9 cellular contexts compared by ENCODE assay signal in the genomic region with DNA sequence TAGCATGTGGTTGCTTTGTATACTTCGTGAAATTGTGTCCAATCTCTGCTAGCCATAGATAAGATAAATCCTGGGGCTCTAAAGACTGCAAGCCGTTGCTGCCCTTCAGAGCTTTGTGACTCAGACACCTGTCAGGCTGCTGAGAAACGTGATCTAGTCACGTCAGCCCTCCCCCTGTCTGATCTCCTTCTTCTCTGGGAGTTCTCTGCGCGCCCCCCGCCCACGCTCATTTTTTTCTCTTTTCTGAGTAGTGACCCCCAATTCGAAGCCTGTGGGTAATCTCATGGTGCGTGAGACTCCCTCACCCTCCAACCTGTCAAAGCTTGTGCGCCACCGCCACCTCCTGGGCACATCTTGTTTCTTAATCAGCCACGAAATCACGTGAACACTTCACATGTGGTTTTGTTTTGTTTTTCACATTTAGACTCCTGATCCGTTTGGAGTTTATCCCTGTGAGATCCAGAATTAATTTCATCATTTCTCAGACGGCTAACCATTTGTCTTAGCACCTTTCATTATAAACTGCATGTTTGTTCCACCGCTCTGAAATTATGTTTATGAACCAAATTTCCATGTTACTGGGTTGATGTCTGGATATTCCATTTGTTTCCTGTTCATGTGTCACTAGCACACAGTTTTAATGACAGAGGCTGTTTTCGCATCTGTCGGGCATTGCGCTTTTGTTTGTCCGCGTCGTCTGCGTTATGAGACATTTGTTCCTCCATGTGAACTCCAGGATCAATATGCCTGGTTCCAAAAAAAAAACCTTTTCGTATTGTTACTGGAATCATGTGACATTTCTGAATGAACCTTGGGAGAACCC. TPM values are rescaled to one million over a fixed set of nuclear protein-coding genes. Genes with fewer than 3 reads are reported as not detected.
A peak's percentile ranks its signal among the peaks of the same experiment; 100 is the strongest.
DNase-seq lines count a peak whose midpoint lies in the region; ATAC-seq and TF ChIP-seq lines count a peak whose summit lies in the region.
"Had no signal": no experiment of that assay in that cellular context is flagged by ENCODE, and none has a peak within 500 bp of the region (broad histone marks: within the 10 kb centered on the region; RNA-seq: fewer than 3 reads in every experiment).

No MANE protein-coding gene starts in this region.

- peak overlapping the region; percentile 80 for H3K27ac Mint-ChIP-seq in CD4-positive, alpha-beta T cell

- peak overlapping the region; percentile 88 for H3K9ac ChIP-seq in HCT116 (ENCODE audit: low read length)

- peak; percentile 71 to 85 (median 79) for DNase-seq in CD4-positive, alpha-beta T cell
- DNase-seq in HCT116 (ENCODE audit: low read depth, low spot score) = peak; percentile 73
- peak; percentile 74 for DNase-seq in NCI-H69 (lab: John Stamatoyannopoulos, UW)
- DNase-seq in activated CD8-positive, alpha-beta memory T cell treated with anti-CD3 and anti-CD28 coated beads for 1 hour (ENCODE audit: extremely low read depth in 1 of 2, low read depth in 1 of 2) = peak; percentile 64 to 73
- DNase-seq in effector CD4-positive, alpha-beta T cell = peak; percentile 82
- DNase-seq in lower lobe of right lung = peak; percentile 85
- DNase-seq in stimulated activated CD4-positive, alpha-beta T cell treated with anti-CD3 and anti-CD28 coated beads, Interleukin-4, amount 100 ng/mL, for 4 hours = peak; percentile 72 to 82

- peaks cover 0 to 4% of the 10 kb centered on the region in 2 experiments; a peak in 1 of 4 replicates for H3K36me3 ChIP-seq in HCT116 (ENCODE audit: control insufficient read depth in 1 of 2, insufficient read depth in 2 of 2, low read length in 2 of 2)
- H3K36me3 ChIP-seq in lower lobe of right lung = peaks cover 10% of the 10 kb centered on the region

- peak; percentile 85 for TF ChIP-seq CTCF in CD4-positive, alpha-beta T cell (IDR thresholded peaks at IDR 0.05)
- TF ChIP-seq CTCF in HCT116 (IDR thresholded peaks at IDR 0.05 in 2 of 3, conservative IDR thresholded peaks at IDR 0.05 in 1 of 3; ENCODE audit: borderline replicate concordance in 1 of 3, insufficient read depth in 1 of 3, low read depth in 2 of 3, low read length in 2 of 3) (peak; percentile 78 to 98 (median 88)), lower lobe of right lung (IDR thresholded peaks at IDR 0.05) (peak; percentile 66)

- H3K27ac ChIP-seq in CD4-positive, alpha-beta T cell (ENCODE audit: low read depth, low read length) = peak overlapping the region; percentile 96
- H3K27ac ChIP-seq in HCT116 (ENCODE audit: low read depth, low read length) = peak overlapping the region; percentile 74; the same call in 1 of the 2 replicates
- peak overlapping the region; percentile 97 for H3K27ac ChIP-seq in lower lobe of right lung

- no peaks in the 10 kb centered on the region for H3K27me3 Mint-ChIP-seq in CD4-positive, alpha-beta T cell

- H3K9me3 ChIP-seq in CD4-positive, alpha-beta T cell (ENCODE audit: control insufficient read depth, low read length) = no peaks in the 10 kb centered on the region
- H3K9me3 ChIP-seq in HCT116 (ENCODE audit: control insufficient read depth in 1 of 2, insufficient read depth in 1 of 2, low read depth in 1 of 2, low read length in 2 of 2) (no peaks in the 10 kb centered on the region), lower lobe of right lung (no peaks in the 10 kb centered on the region)

- intact Hi-C loops in CD4-positive, alpha-beta T cell (cut with DNase I, micrococcal nuclease) = loop anchor here (1.0 to 5.0 kb wide), 11 partner anchors 24 to 646 kb away; a partner anchor contains a TSS
- intact Hi-C loops in HCT116 (cut with micrococcal nuclease) = loop anchor here (1.0 to 5.0 kb wide), 8 partner anchors 46 to 479 kb away; a partner anchor contains a TSS
- intact Hi-C loops in lower lobe of right lung (cut with DNase I) = no loop called here

- ATAC-seq in CD4-positive, alpha-beta T cell (ENCODE audit: poor library complexity) = peak; percentile 74
- ATAC-seq in HCT116 (peak; percentile 70), lower lobe of right lung (peak; percentile 86 to 91), HG03095 (IDR thresholded peaks at IDR 0.05; ENCODE audit: unreplicated experiment) (no peak)

- peaks cover 0 to 16% of the 10 kb centered on the region in 2 experiments; a peak in 3 of 4 replicates for H3K4me1 ChIP-seq in HCT116 (ENCODE audit: control insufficient read depth in 1 of 2, insufficient read depth in 2 of 2, low read length in 2 of 2)
- H3K4me1 ChIP-seq in lower lobe of right lung = peaks cover 36% of the 10 kb centered on the region

- H3K9me3 Mint-ChIP-seq in CD4-positive, alpha-beta T cell = no peaks in the 10 kb centered on the region

- CTCF ChIA-PET in CD4-positive, alpha-beta T cell (lab: Charles Lee) = interaction anchor here (0.9 to 1.6 kb wide), 8 partner anchors 24 to 479 kb away, joined by 3 to 7 read pairs (median 3); a partner anchor contains a TSS
- CTCF ChIA-PET in HCT116 (lab: Charles Lee) = interaction anchor here (0.7 to 2.5 kb wide), 9 partner anchors 24 to 479 kb away, joined by 3 to 14 read pairs (median 5); a partner anchor contains a TSS

- POLR2A ChIA-PET in CD4-positive, alpha-beta T cell (lab: Charles Lee) = interaction anchor here (0.6 to 2.5 kb wide), 8 partner anchors 24 to 405 kb away, joined by 3 to 20 read pairs (median 10); a partner anchor contains a TSS
- POLR2A ChIA-PET in HCT116 (lab: Charles Lee) = interaction anchor here (0.6 to 1.1 kb wide), 2 partner anchors 24 to 45 kb away, joined by 3 read pairs; a partner anchor contains a TSS

- no peak for TF ChIP-seq POLR2A in HCT116 (IDR thresholded peaks at IDR 0.05; ENCODE audit: borderline replicate concordance, extremely low read depth, insufficient read depth, insufficient read length)

- H3K4me3 ChIP-seq in HCT116 (replicated peaks in 1 of 2; ENCODE audit: low read depth in 1 of 2, low read length in 2 of 2) (peak overlapping the region; percentile 88 to 93), lower lobe of right lung (peak overlapping the region; percentile 92)

- H3K79me2 ChIP-seq in HCT116 (ENCODE audit: insufficient read depth, low read length) = peaks cover 32% of the 10 kb centered on the region

- peaks cover 23% of the 10 kb centered on the region for H3K36me3 Mint-ChIP-seq in CD4-positive, alpha-beta T cell (ENCODE audit: low read depth)

- H3K4me3 Mint-ChIP-seq in CD4-positive, alpha-beta T cell = peak overlapping the region; percentile 82

- peak; percentile 99 for TF ChIP-seq RAD21 in HCT116 (IDR thresholded peaks at IDR 0.05; ENCODE audit: low read depth)

- BruUV-seq in HCT116 (replicated peaks; lab: Mats Ljungman, UMichigan) = no TSS peak

- peak overlapping the region; percentile 90 for H3K4me2 ChIP-seq in HCT116 (ENCODE audit: low read length)

- RAD21 ChIA-PET in HCT116 (lab: Charles Lee; ENCODE audit: low non-redundant PET in 1 of 2, low total read pairs in 2 of 2, uncharacterized antibody in 2 of 2, unreplicated experiment in 2 of 2) = no interaction called here

- H4K20me1 ChIP-seq in HCT116 (ENCODE audit: insufficient read depth) = no peaks in the 10 kb centered on the region

- no peaks in the 10 kb centered on the region for H3K27me3 ChIP-seq in CD4-positive, alpha-beta T cell (ENCODE audit: control insufficient read depth, insufficient read depth, low read length)
- H3K27me3 ChIP-seq in HCT116 (ENCODE audit: insufficient read depth, low read length) (no peaks in the 10 kb centered on the region), lower lobe of right lung (ENCODE audit: low read depth) (no peaks in the 10 kb centered on the region)

- H3K4me1 Mint-ChIP-seq in CD4-positive, alpha-beta T cell (ENCODE audit: low read depth) = peaks cover 31% of the 10 kb centered on the region

- H3K9me2 ChIP-seq in HCT116 (ENCODE audit: insufficient read depth) = no peaks in the 10 kb centered on the region

- no peak overlapping the region for H2AFZ ChIP-seq in HCT116 (ENCODE audit: low read depth, low read length, poor library complexity, severe bottlenecking)

TF ChIP-seq in HCT116, 20 proteins besides CTCF, POLR2A, EP300 and RAD21 (continues in another document):
- peak; percentile 28; the same call in 1 of the 2 replicates for TF ChIP-seq SP1 (IDR thresholded peaks at IDR 0.05; ENCODE audit: low read depth)
- TF ChIP-seq SIN3A (IDR thresholded peaks at IDR 0.05; ENCODE audit: low read depth) = peak; percentile 77; the same call in 1 of the 2 replicates
- no peak for TF ChIP-seq CBX3 (IDR thresholded peaks at IDR 0.05; ENCODE audit: low read depth)
- TF ChIP-seq FOSL1 (IDR thresholded peaks at IDR 0.05; ENCODE audit: low read depth) = peak; percentile 26; the same call in 1 of the 2 replicates
- TF ChIP-seq ZNF274 (IDR thresholded peaks at IDR 0.05; ENCODE audit: low read depth, low read length) = no peak
- no peak for TF ChIP-seq JUND (IDR thresholded peaks at IDR 0.05)
- TF ChIP-seq, protein P1, sequence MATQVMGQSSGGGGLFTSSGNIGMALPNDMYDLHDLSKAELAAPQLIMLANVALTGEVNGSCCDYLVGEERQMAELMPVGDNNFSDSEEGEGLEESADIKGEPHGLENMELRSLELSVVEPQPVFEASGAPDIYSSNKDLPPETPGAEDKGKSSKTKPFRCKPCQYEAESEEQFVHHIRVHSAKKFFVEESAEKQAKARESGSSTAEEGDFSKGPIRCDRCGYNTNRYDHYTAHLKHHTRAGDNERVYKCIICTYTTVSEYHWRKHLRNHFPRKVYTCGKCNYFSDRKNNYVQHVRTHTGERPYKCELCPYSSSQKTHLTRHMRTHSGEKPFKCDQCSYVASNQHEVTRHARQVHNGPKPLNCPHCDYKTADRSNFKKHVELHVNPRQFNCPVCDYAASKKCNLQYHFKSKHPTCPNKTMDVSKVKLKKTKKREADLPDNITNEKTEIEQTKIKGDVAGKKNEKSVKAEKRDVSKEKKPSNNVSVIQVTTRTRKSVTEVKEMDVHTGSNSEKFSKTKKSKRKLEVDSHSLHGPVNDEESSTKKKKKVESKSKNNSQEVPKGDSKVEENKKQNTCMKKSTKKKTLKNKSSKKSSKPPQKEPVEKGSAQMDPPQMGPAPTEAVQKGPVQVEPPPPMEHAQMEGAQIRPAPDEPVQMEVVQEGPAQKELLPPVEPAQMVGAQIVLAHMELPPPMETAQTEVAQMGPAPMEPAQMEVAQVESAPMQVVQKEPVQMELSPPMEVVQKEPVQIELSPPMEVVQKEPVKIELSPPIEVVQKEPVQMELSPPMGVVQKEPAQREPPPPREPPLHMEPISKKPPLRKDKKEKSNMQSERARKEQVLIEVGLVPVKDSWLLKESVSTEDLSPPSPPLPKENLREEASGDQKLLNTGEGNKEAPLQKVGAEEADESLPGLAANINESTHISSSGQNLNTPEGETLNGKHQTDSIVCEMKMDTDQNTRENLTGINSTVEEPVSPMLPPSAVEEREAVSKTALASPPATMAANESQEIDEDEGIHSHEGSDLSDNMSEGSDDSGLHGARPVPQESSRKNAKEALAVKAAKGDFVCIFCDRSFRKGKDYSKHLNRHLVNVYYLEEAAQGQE (IDR thresholded peaks at IDR 0.05; ENCODE audit: low read depth) = no peak
- TF ChIP-seq ELF1 (IDR thresholded peaks at IDR 0.05; ENCODE audit: borderline replicate concordance, low read depth) = no peak

RNA-seq across cellular contexts. Expression of a gene that starts 1.0 kb away (rescaled TPM):
- total RNA-seq in CD4-positive, alpha-beta T cell = 1 to 10 TPM; 4.0 to 6.7 TPM
- total RNA-seq in HCT116 (2021; ENCODE audit: unreplicated experiment) (19.5 TPM), lower lobe of right lung (9.7 TPM)
- polyA plus RNA-seq in HCT116 (2012) = 8.8 and 9.6 TPM in 2 replicates

RNA-seq across cellular contexts. Expression of a gene that starts 16.2 kb away (rescaled TPM):
- total RNA-seq in CD4-positive, alpha-beta T cell = 1 to 10 TPM; 2.1 to 2.9 TPM
- 53.7 TPM for total RNA-seq in HCT116 (2021; ENCODE audit: unreplicated experiment)
- polyA plus RNA-seq in HCT116 (2012) = 33.6 and 34.3 TPM in 2 replicates
- total RNA-seq in lower lobe of right lung = 132 TPM
- total RNA-seq: activated CD8-positive, alpha-beta memory T cell treated with anti-CD3 and anti-CD28 coated beads for 36 hours had no signal

RNA-seq across cellular contexts. Expression of a gene that starts 45.0 kb away (rescaled TPM):
- not detected for total RNA-seq in CD4-positive, alpha-beta T cell
- total RNA-seq in HCT116 (2021; ENCODE audit: unreplicated experiment) (3.8 TPM), lower lobe of right lung (0.50 TPM)
- 1.7 and 2.3 TPM in 2 replicates for polyA plus RNA-seq in HCT116 (2012)
- total RNA-seq: activated CD8-positive, alpha-beta memory T cell treated with anti-CD3 and anti-CD28 coated beads for 36 hours had no signal

Comparison
In these comparisons a context has a peak if more than half of its experiments do, and no peak if none do; other contexts are left out.
1. RNA of a gene that starts 16.2 kb away (total RNA-seq): 132 TPM in lower lobe of right lung (single experiment) and 53.7 TPM in HCT116 (single experiment); 2.1 to 2.9 TPM in CD4-positive, alpha-beta T cell; every median in the first group is over 10 times any median in the second.
2. Peak in every context shown above with its lines, with median percentiles within 50 percentile points of each other: DNase-seq, H3K27ac ChIP-seq and CTCF ChIP-seq.